ENCODE assay signal across 7 cellular contexts in genomic region chr7:32809347-32809746, GRCh38.
"Had no signal": no experiment of that assay in that cellular context is flagged by ENCODE, and none has a peak within 500 bp of the region (broad histone marks: within the 10 kb centered on the region; RNA-seq: fewer than 3 reads in every experiment).

No MANE protein-coding gene starts in this region.

- ATAC-seq: GM12878 had no signal

- H3K4me3 ChIP-seq: GM12878 had no signal

- DNase-seq: GDM1, GF-D8 had no signal

- FAIRE-seq: G401.6, GM12878, GM12892, GM18507, GM19239 had no signal
